ENCODE assay signal across 12 cellular contexts in the genomic region with DNA sequence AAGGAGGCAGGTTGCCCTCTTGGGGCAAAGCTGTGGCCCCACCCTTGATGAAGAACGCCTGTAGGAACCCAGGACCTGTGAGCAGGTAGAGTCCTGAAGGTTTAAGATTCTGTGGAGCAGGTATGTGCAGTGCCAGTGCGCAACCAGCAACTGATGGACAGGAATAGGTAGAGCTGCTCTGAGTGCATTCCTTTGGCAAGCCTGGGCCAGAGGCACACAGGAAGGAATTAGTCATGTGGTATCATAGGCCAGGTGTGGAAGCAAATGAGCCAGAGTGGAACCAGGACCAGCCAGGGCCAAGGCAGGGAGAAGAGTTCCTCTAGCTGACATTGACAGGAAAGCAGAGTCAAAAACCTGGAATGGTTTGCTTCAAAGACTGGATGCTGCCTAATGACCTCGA. TPM values are rescaled to one million over a fixed set of nuclear protein-coding genes. Genes with fewer than 3 reads are reported as not detected.
DNase-seq lines count a peak whose midpoint lies in the region; ATAC-seq and TF ChIP-seq lines count a peak whose summit lies in the region.
"Had no signal": no experiment of that assay in that cellular context is flagged by ENCODE, and none has a peak within 500 bp of the region (broad histone marks: within the 10 kb centered on the region; RNA-seq: fewer than 3 reads in every experiment).

No MANE protein-coding gene starts in this region.

- peaks cover 41% of the 10 kb centered on the region for H3K4me1 Mint-ChIP-seq in activated naive CD4-positive, alpha-beta T cell treated with anti-CD3 and anti-CD28 coated beads, Interleukin-2, amount 50 U/mL, for 24 hours
- peaks cover 13% of the 10 kb centered on the region for H3K4me1 Mint-ChIP-seq in T-helper 17 cell

- no peaks in the 10 kb centered on the region for H3K9me3 ChIP-seq in T-helper 17 cell (ENCODE audit: control insufficient read depth, low read length, poor library complexity, severe bottlenecking)
- no peaks in the 10 kb centered on the region for H3K9me3 ChIP-seq in iPS-15b (ENCODE audit: control insufficient read depth, insufficient read depth, low read length)
- no peaks in the 10 kb centered on the region for H3K9me3 ChIP-seq in upper lobe of right lung
- H3K9me3 ChIP-seq: ascending aorta, MG63 had no signal

- H3K27me3 ChIP-seq in iPS-15b (ENCODE audit: control insufficient read depth, insufficient read depth, low read length): no peaks in the 10 kb centered on the region
- no peaks in the 10 kb centered on the region for H3K27me3 ChIP-seq in upper lobe of right lung
- H3K27me3 ChIP-seq: ascending aorta, MG63 had no signal

- DNase-seq in activated naive CD4-positive, alpha-beta T cell treated with Interleukin-2 at 50 U/mL for 16 hours: no peak
- DNase-seq in T-helper 17 cell (no peak), upper lobe of right lung (no peak), amniotic stem cell (lab: John Stamatoyannopoulos, UW) (no peak)
- DNase-seq: kidney, MG63 had no signal

- peak overlapping the region; percentile 1 for H3K9ac ChIP-seq in iPS-15b (ENCODE audit: low read depth, low read length)

- no peaks in the 10 kb centered on the region for H3K27me3 Mint-ChIP-seq in activated naive CD4-positive, alpha-beta T cell treated with anti-CD3 and anti-CD28 coated beads, Interleukin-2, amount 50 U/mL, for 24 hours
- no peaks in the 10 kb centered on the region for H3K27me3 Mint-ChIP-seq in T-helper 17 cell

- no peak for ATAC-seq in T-helper 17 cell
- ATAC-seq in upper lobe of right lung: peak; percentile 32
- ATAC-seq in HG02798 (IDR thresholded peaks at IDR 0.05; ENCODE audit: poor library complexity, unreplicated experiment): no peak
- no peak for ATAC-seq in HG03521 (IDR thresholded peaks at IDR 0.05; ENCODE audit: unreplicated experiment)

- no peak for TF ChIP-seq CTCF in upper lobe of right lung (IDR thresholded peaks at IDR 0.05)

- H3K36me3 ChIP-seq in iPS-15b (ENCODE audit: control insufficient read depth, insufficient read depth, low read length): no peaks in the 10 kb centered on the region
- no peaks in the 10 kb centered on the region for H3K36me3 ChIP-seq in upper lobe of right lung
- H3K36me3 ChIP-seq: ascending aorta had no signal

- intact Hi-C loops in upper lobe of right lung (cut with DNase I): no loop called here

- H3K4me3 ChIP-seq in iPS-15b (ENCODE audit: low read depth, low read length) (no peak overlapping the region), upper lobe of right lung (no peak overlapping the region)

- peak overlapping the region; percentile 76 for H3K4me3 Mint-ChIP-seq in activated naive CD4-positive, alpha-beta T cell treated with anti-CD3 and anti-CD28 coated beads, Interleukin-2, amount 50 U/mL, for 24 hours
- H3K4me3 Mint-ChIP-seq in T-helper 17 cell: peak overlapping the region; percentile 91

- H3K27ac ChIP-seq in upper lobe of right lung: no peak overlapping the region
- H3K27ac ChIP-seq: ascending aorta had no signal

- H3K9me3 Mint-ChIP-seq in activated naive CD4-positive, alpha-beta T cell treated with anti-CD3 and anti-CD28 coated beads, Interleukin-2, amount 50 U/mL, for 24 hours: no peaks in the 10 kb centered on the region

- H3K27ac Mint-ChIP-seq in activated naive CD4-positive, alpha-beta T cell treated with anti-CD3 and anti-CD28 coated beads, Interleukin-2, amount 50 U/mL, for 24 hours: no peak overlapping the region
- no peak overlapping the region for H3K27ac Mint-ChIP-seq in T-helper 17 cell

- peaks cover 7% of the 10 kb centered on the region for H3K4me1 ChIP-seq in iPS-15b (ENCODE audit: control insufficient read depth, insufficient read depth, low read length)
- peaks cover 6% of the 10 kb centered on the region for H3K4me1 ChIP-seq in upper lobe of right lung

- no peaks in the 10 kb centered on the region for H3K36me3 Mint-ChIP-seq in activated naive CD4-positive, alpha-beta T cell treated with anti-CD3 and anti-CD28 coated beads, Interleukin-2, amount 50 U/mL, for 24 hours
- H3K36me3 Mint-ChIP-seq in T-helper 17 cell (ENCODE audit: low read depth): no peaks in the 10 kb centered on the region

RNA-seq across cellular contexts. Expression of gene KHDC1, which starts 1.4 kb away (rescaled TPM):
- total RNA-seq in T-helper 17 cell (1 to 10 TPM in 1 of 2 donors, under 1 TPM in 1; 0.52 to 3.1 TPM), upper lobe of right lung (1.9 TPM)

RNA-seq across cellular contexts. Expression of gene KHDC1L, which starts 39.1 kb away (rescaled TPM):
- not detected for total RNA-seq in T-helper 17 cell
- total RNA-seq in upper lobe of right lung: not detected
- total RNA-seq: ascending aorta, kidney, pulmonary artery endothelial cell had no signal
